ENCODE assay signal across 14 cellular contexts in genomic region chr5:146796911-146797310, GRCh38.
"Had no signal": no experiment of that assay in that cellular context is flagged by ENCODE, and none has a peak within 500 bp of the region (broad histone marks: within the 10 kb centered on the region; RNA-seq: fewer than 3 reads in every experiment).

No MANE protein-coding gene starts in this region.

- H3K27me3 Mint-ChIP-seq: activated CD8-positive, alpha-beta memory T cell treated with anti-CD3 and anti-CD28 coated beads, Interleukin-2, amount 10 ng/mL, durations not matched to agents 7 days and 5 days; activated naive CD8-positive, alpha-beta T cell treated with anti-CD3 and anti-CD28 coated beads for 36 hours; stimulated activated naive CD8-positive, alpha-beta T cell treated with anti-CD3 and anti-CD28 coated beads, Interleukin-15, Interleukin-2, amounts not matched to agents 100 ng/mL and 50 ng/mL, for 24 hours had no signal

- H3K4me3 Mint-ChIP-seq: activated CD8-positive, alpha-beta memory T cell treated with anti-CD3 and anti-CD28 coated beads, Interleukin-2, amount 10 ng/mL, durations not matched to agents 7 days and 5 days; activated naive CD8-positive, alpha-beta T cell treated with anti-CD3 and anti-CD28 coated beads for 36 hours; stimulated activated naive CD8-positive, alpha-beta T cell treated with anti-CD3 and anti-CD28 coated beads, Interleukin-15, Interleukin-2, amounts not matched to agents 100 ng/mL and 50 ng/mL, for 24 hours had no signal

- H3K27ac Mint-ChIP-seq: activated CD8-positive, alpha-beta memory T cell treated with anti-CD3 and anti-CD28 coated beads, Interleukin-2, amount 10 ng/mL, durations not matched to agents 7 days and 5 days; activated naive CD8-positive, alpha-beta T cell treated with anti-CD3 and anti-CD28 coated beads for 36 hours; stimulated activated naive CD8-positive, alpha-beta T cell treated with anti-CD3 and anti-CD28 coated beads, Interleukin-15, Interleukin-2, amounts not matched to agents 100 ng/mL and 50 ng/mL, for 24 hours had no signal

- DNase-seq: activated CD4-positive, alpha-beta T cell treated with anti-CD3 and anti-CD28 coated beads, Interleukin-2, amount 50 U/mL, for 48 hours; activated CD4-positive, CD25-positive, alpha-beta regulatory T cell treated with anti-CD3 and anti-CD28 coated beads, Interleukin-2, amount 50 U/mL, for 72 hours; activated CD8-positive, alpha-beta memory T cell treated with anti-CD3 and anti-CD28 coated beads, Interleukin-2, amount 10 ng/mL, durations not matched to agents 7 days and 5 days; activated gamma-delta T cell; activated naive CD8-positive, alpha-beta T cell treated with anti-CD3 and anti-CD28 coated beads for 36 hours; activated T-cell treated with anti-CD3 and anti-CD28 coated beads, Interleukin-2, amount 50 U/mL, for 48 hours; heart left ventricle; kidney; stimulated activated CD4-positive, alpha-beta T cell treated with anti-CD3 and anti-CD28 coated beads, Interleukin-4, amount 100 ng/mL, for 1 hour; stimulated activated CD8-positive, alpha-beta memory T cell treated with anti-CD3 and anti-CD28 coated beads, Interleukin-4, amount 100 ng/mL, for 48 hours; thyroid gland; uterus had no signal

- H3K4me3 ChIP-seq: heart left ventricle, thyroid gland, uterus had no signal

- H3K27ac ChIP-seq: heart left ventricle, parathyroid adenoma, thyroid gland, uterus had no signal

- H3K9ac ChIP-seq: parathyroid adenoma had no signal

- H3K9me3 Mint-ChIP-seq: activated naive CD8-positive, alpha-beta T cell treated with anti-CD3 and anti-CD28 coated beads for 36 hours; stimulated activated naive CD8-positive, alpha-beta T cell treated with anti-CD3 and anti-CD28 coated beads, Interleukin-15, Interleukin-2, amounts not matched to agents 100 ng/mL and 50 ng/mL, for 24 hours had no signal

- H3K36me3 ChIP-seq: heart left ventricle, thyroid gland, uterus had no signal

- H3K79me2 ChIP-seq: parathyroid adenoma had no signal

- H3K9me3 ChIP-seq: heart left ventricle, thyroid gland, uterus had no signal

- H3K4me1 ChIP-seq: thyroid gland, uterus had no signal

- H3K36me3 Mint-ChIP-seq: activated naive CD8-positive, alpha-beta T cell treated with anti-CD3 and anti-CD28 coated beads for 36 hours had no signal

- H3K27me3 ChIP-seq: thyroid gland, uterus had no signal

- ATAC-seq: activated CD8-positive, alpha-beta memory T cell treated with anti-CD3 and anti-CD28 coated beads, Interleukin-2, amount 10 ng/mL, durations not matched to agents 7 days and 5 days; heart left ventricle had no signal
